In genomic region chr7:100148559-100149328, GRCh38 we compare ENCODE assay signal across 8 cellular contexts. TPM values are rescaled to one million over a fixed set of nuclear protein-coding genes. Genes with fewer than 3 reads are reported as not detected.
DNase-seq lines count a peak whose midpoint lies in the region; ATAC-seq and TF ChIP-seq lines count a peak whose summit lies in the region.

Gene LAMTOR4 (plus strand): TSS chr7:100148918. CDS start chr7:100148973, 55 bp downstream.

- H3K36me3 Mint-ChIP-seq in activated T-cell treated with anti-CD3 and anti-CD28 coated beads, Interleukin-2, amount 50 U/mL, for 24 hours (ENCODE audit: low read depth) = peaks cover 40% of the 10 kb centered on the region

- H3K27ac Mint-ChIP-seq in activated T-cell treated with anti-CD3 and anti-CD28 coated beads, Interleukin-2, amount 50 U/mL, for 24 hours = peak within 1 kb of the TSS; percentile 99

- H3K9ac ChIP-seq in mucosa of rectum (ENCODE audit: low read depth in 1 of 2, low read length in 2 of 2) = peak within 1 kb of the TSS; percentile 95 to 99

- H3K4me3 Mint-ChIP-seq in activated T-cell treated with anti-CD3 and anti-CD28 coated beads, Interleukin-2, amount 50 U/mL, for 24 hours = peak within 1 kb of the TSS; percentile 99

- H3K27me3 ChIP-seq in mucosa of rectum (ENCODE audit: control insufficient read depth in 2 of 2, insufficient read depth in 2 of 2, low read length in 2 of 2) = no peaks in the 10 kb centered on the region

- DNase-seq in DMS53 (lab: John Stamatoyannopoulos, UW) (peak; percentile 100), KBM-7 (peak; percentile 98), epithelial cell of proximal tubule (ENCODE audit: low read depth) (peak; percentile 87)
- peak; percentile 95 for DNase-seq in activated T-cell treated with anti-CD3 and anti-CD28 coated beads, Interleukin-2, amount 50 U/mL, for 24 hours
- peak; percentile 97 for DNase-seq in stimulated activated CD8-positive, alpha-beta memory T cell treated with anti-CD3 and anti-CD28 coated beads, Interleukin-4, amount 100 ng/mL, for 48 hours

- ATAC-seq in GM21717 (IDR thresholded peaks at IDR 0.05; ENCODE audit: unreplicated experiment) = peak; percentile 96

- no peaks in the 10 kb centered on the region for H3K27me3 Mint-ChIP-seq in activated T-cell treated with anti-CD3 and anti-CD28 coated beads, Interleukin-2, amount 50 U/mL, for 24 hours

- H3K9me3 Mint-ChIP-seq in activated T-cell treated with anti-CD3 and anti-CD28 coated beads, Interleukin-2, amount 50 U/mL, for 24 hours = no peaks in the 10 kb centered on the region

- TF ChIP-seq CTCF in epithelial cell of proximal tubule (conservative IDR thresholded peaks at IDR 0.05; ENCODE audit: low read depth, low read length) = no peak

- H3K4me3 ChIP-seq in epithelial cell of proximal tubule (ENCODE audit: low read depth, low read length) (peak within 1 kb of the TSS; percentile 99), mucosa of rectum (ENCODE audit: low read length in 2 of 2) (peak within 1 kb of the TSS; percentile 94 to 100)

- no peaks in the 10 kb centered on the region for H3K9me3 ChIP-seq in mucosa of rectum (ENCODE audit: control insufficient read depth in 2 of 2, low read length in 2 of 2)

- in situ Hi-C loops in KBM-7 (cut with MboI; ENCODE audit: low pct_unique_long_range_greater_than_20kb, low sequenced_read_pairs) = no loop called here

- peaks cover 35% of the 10 kb centered on the region for H3K4me1 Mint-ChIP-seq in activated T-cell treated with anti-CD3 and anti-CD28 coated beads, Interleukin-2, amount 50 U/mL, for 24 hours (ENCODE audit: low read depth)

- H3K36me3 ChIP-seq in mucosa of rectum (ENCODE audit: control insufficient read depth in 2 of 2, insufficient read depth in 2 of 2, low read length in 2 of 2) = peaks cover 2 to 5% of the 10 kb centered on the region in 2 donors

- peaks cover 22 to 30% of the 10 kb centered on the region in 2 donors for H3K4me1 ChIP-seq in mucosa of rectum (ENCODE audit: control insufficient read depth in 2 of 2, insufficient read depth in 2 of 2, low read length in 2 of 2)

- peak within 1 kb of the TSS; percentile 86 to 91 for H3K27ac ChIP-seq in mucosa of rectum (ENCODE audit: low read depth in 2 of 2, low read length in 2 of 2)

TF ChIP-seq in PFSK-1, 5 proteins besides CTCF, POLR2A, EP300 and RAD21:
- 0 out of 2 replicates have a peak, but pooled peaks have one; percentile 44 for TF ChIP-seq TAF1 (IDR thresholded peaks at IDR 0.05; ENCODE audit: borderline replicate concordance, insufficient read depth, low read length)
- peak; percentile 39; the same call in 1 of the 2 replicates for TF ChIP-seq SIN3A (IDR thresholded peaks at IDR 0.05; ENCODE audit: borderline replicate concordance, insufficient read depth, low read length)
- TF ChIP-seq FOXP2 (optimal IDR thresholded peaks at IDR 0.05; ENCODE audit: borderline replicate concordance, extremely low read depth, extremely low read length, insufficient read depth) = peak; percentile 84
- peak; percentile 77 for TF ChIP-seq POLR2AphosphoS5 (IDR thresholded peaks at IDR 0.05; ENCODE audit: low read depth, low read length)
- no peak for TF ChIP-seq REST (IDR thresholded peaks at IDR 0.05; ENCODE audit: insufficient read depth in 1 of 2, low read depth in 2 of 2, low read length in 2 of 2)
TF ChIP-seq in PFSK-1: peak in this region for 4.

RNA-seq across cellular contexts. Expression of gene LAMTOR4, which starts in this region (rescaled TPM):
- 223 TPM for polyA plus RNA-seq in PFSK-1 (2012; ENCODE audit: insufficient read length, low read depth)
- 201 and 232 TPM in 2 replicates for total RNA-seq in epithelial cell of proximal tubule

Comparison
In these comparisons a context has a peak if more than half of its experiments do, and no peak if none do; other contexts are left out.
1. Peak in every context shown above with its lines: DNase-seq, ATAC-seq, H3K4me3 ChIP-seq and H3K27ac ChIP-seq.